ENCODE assay signal across 1 cellular context in the genomic region with DNA sequence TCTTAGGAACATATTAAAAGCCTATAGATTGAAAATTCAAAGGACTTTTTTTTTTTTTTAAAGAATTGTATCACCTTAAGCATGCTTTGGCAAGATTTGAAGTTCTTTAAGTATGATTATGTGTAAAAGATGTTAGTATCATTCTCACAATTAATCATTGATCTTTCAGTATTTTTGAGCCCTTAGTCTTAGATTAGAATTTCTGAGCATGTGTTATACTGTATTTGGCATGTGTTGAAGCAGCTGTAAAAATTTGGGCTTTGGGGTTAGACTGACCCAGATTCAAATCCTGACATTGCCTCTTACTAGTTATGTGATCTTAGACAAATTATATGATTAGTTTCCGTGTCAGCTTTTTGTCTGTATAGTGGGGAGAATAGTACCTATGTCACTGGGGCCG.
TF ChIP-seq lines count a peak whose summit lies in the region.

No MANE protein-coding gene starts in this region.

TF ChIP-seq in HepG2, 621 proteins besides CTCF, POLR2A, EP300 and RAD21:
- TF ChIP-seq, protein P1, sequence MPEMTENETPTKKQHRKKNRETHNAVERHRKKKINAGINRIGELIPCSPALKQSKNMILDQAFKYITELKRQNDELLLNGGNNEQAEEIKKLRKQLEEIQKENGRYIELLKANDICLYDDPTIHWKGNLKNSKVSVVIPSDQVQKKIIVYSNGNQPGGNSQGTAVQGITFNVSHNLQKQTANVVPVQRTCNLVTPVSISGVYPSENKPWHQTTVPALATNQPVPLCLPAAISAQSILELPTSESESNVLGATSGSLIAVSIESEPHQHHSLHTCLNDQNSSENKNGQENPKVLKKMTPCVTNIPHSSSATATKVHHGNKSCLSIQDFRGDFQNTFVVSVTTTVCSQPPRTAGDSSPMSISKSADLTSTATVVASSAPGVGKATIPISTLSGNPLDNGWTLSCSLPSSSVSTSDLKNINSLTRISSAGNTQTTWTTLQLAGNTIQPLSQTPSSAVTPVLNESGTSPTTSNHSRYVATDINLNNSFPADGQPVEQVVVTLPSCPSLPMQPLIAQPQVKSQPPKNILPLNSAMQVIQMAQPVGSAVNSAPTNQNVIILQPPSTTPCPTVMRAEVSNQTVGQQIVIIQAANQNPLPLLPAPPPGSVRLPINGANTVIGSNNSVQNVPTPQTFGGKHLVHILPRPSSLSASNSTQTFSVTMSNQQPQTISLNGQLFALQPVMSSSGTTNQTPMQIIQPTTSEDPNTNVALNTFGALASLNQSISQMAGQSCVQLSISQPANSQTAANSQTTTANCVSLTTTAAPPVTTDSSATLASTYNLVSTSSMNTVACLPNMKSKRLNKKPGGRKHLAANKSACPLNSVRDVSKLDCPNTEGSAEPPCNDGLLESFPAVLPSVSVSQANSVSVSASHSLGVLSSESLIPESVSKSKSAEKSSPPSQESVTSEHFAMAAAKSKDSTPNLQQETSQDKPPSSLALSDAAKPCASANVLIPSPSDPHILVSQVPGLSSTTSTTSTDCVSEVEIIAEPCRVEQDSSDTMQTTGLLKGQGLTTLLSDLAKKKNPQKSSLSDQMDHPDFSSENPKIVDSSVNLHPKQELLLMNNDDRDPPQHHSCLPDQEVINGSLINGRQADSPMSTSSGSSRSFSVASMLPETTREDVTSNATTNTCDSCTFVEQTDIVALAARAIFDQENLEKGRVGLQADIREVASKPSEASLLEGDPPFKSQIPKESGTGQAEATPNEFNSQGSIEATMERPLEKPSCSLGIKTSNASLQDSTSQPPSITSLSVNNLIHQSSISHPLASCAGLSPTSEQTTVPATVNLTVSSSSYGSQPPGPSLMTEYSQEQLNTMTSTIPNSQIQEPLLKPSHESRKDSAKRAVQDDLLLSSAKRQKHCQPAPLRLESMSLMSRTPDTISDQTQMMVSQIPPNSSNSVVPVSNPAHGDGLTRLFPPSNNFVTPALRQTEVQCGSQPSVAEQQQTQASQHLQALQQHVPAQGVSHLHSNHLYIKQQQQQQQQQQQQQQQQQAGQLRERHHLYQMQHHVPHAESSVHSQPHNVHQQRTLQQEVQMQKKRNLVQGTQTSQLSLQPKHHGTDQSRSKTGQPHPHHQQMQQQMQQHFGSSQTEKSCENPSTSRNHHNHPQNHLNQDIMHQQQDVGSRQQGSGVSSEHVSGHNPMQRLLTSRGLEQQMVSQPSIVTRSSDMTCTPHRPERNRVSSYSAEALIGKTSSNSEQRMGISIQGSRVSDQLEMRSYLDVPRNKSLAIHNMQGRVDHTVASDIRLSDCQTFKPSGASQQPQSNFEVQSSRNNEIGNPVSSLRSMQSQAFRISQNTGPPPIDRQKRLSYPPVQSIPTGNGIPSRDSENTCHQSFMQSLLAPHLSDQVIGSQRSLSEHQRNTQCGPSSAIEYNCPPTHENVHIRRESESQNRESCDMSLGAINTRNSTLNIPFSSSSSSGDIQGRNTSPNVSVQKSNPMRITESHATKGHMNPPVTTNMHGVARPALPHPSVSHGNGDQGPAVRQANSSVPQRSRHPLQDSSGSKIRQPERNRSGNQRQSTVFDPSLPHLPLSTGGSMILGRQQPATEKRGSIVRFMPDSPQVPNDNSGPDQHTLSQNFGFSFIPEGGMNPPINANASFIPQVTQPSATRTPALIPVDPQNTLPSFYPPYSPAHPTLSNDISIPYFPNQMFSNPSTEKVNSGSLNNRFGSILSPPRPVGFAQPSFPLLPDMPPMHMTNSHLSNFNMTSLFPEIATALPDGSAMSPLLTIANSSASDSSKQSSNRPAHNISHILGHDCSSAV (CRISPR knock-in tag; IDR thresholded peaks at IDR 0.05; ENCODE audit: borderline replicate concordance), result no peak
- TF ChIP-seq MXD4 (CRISPR knock-in tag; IDR thresholded peaks at IDR 0.05), result no peak
- no peak for TF ChIP-seq GATA4 (IDR thresholded peaks at IDR 0.05; ENCODE audit: borderline replicate concordance, low read depth)
- peak; percentile 62 for TF ChIP-seq MNT (IDR thresholded peaks at IDR 0.05)
- no peak for TF ChIP-seq ZFAT (CRISPR knock-in tag; conservative IDR thresholded peaks at IDR 0.05)
